ENCODE assay signal across 15 cellular contexts in genomic region chr18:74081966-74082365, GRCh38.
A peak's percentile ranks its signal among the peaks of the same experiment; 100 is the strongest.
DNase-seq lines count a peak whose midpoint lies in the region; ATAC-seq and TF ChIP-seq lines count a peak whose summit lies in the region.
"Had no signal": no experiment of that assay in that cellular context is flagged by ENCODE, and none has a peak within 500 bp of the region (broad histone marks: within the 10 kb centered on the region; RNA-seq: fewer than 3 reads in every experiment).

No MANE protein-coding gene starts in this region.

- H3K27me3 ChIP-seq in DND-41 (ENCODE audit: insufficient read depth, low read length, poor library complexity): peaks cover 4% of the 10 kb centered on the region
- no peaks in the 10 kb centered on the region for H3K27me3 ChIP-seq in Caco-2 (replicated peaks; ENCODE audit: control insufficient read depth, insufficient read depth, low read length)
- H3K27me3 ChIP-seq: colonic mucosa, sigmoid colon, thyroid gland had no signal

- H3K9ac ChIP-seq in DND-41 (ENCODE audit: low read depth, low read length): no peak overlapping the region

- no peak overlapping the region for H3K27ac ChIP-seq in DND-41 (ENCODE audit: low read length)
- H3K27ac ChIP-seq: colonic mucosa, thyroid gland had no signal

- ATAC-seq in DND-41 (ENCODE audit: insufficient read depth, low read depth) (no peak), HG02759 (IDR thresholded peaks at IDR 0.05; ENCODE audit: unreplicated experiment) (no peak)
- ATAC-seq in activated T-helper 17 cell treated with anti-CD3 and anti-CD28 coated beads, Interleukin-2, amount 50 U/mL, for 72 hours (replicated peaks): peak; percentile 9
- peak in 1 of 2 donors; percentile 2 for ATAC-seq in naive thymus-derived CD8-positive, alpha-beta T cell

- no peaks in the 10 kb centered on the region for H3K36me3 Mint-ChIP-seq in activated T-cell treated with anti-CD3 and anti-CD28 coated beads, Interleukin-2, amount 50 U/mL, for 24 hours (ENCODE audit: low read depth)
- H3K36me3 Mint-ChIP-seq in activated T-helper 17 cell treated with anti-CD3 and anti-CD28 coated beads, Interleukin-2, amount 50 U/mL, for 72 hours (ENCODE audit: low read depth): no peaks in the 10 kb centered on the region
- H3K36me3 Mint-ChIP-seq in naive thymus-derived CD8-positive, alpha-beta T cell: no peaks in the 10 kb centered on the region
- no peaks in the 10 kb centered on the region for H3K36me3 Mint-ChIP-seq in Caco-2 (ENCODE audit: insufficient read depth, unreplicated experiment)

- H3K4me2 ChIP-seq in DND-41 (ENCODE audit: insufficient read depth, low read length): no peak overlapping the region

- CTCF ChIA-PET in Caco-2 (lab: Charles Lee): interaction anchor here (1.1 to 1.4 kb wide), 3 partner anchors 19 to 260 kb away, joined by 3 to 10 read pairs (median 3); no protein-coding TSS in a partner anchor

- intact Hi-C loops in Caco-2 (cut with micrococcal nuclease; ENCODE audit: unreplicated experiment): loop anchor here (1.0 kb wide), 1 partner anchor 35 kb away; no protein-coding TSS in a partner anchor

- H4K20me1 ChIP-seq in DND-41 (ENCODE audit: insufficient read depth, low read length): no peaks in the 10 kb centered on the region

- TF ChIP-seq CTCF in DND-41 (IDR thresholded peaks at IDR 0.05; ENCODE audit: borderline replicate concordance, extremely low read depth, low read length, poor library complexity, severe bottlenecking): no peak
- no peak for TF ChIP-seq CTCF in Caco-2 (IDR thresholded peaks at IDR 0.05; ENCODE audit: insufficient read depth in 1 of 2, low read depth in 1 of 2, low read length in 1 of 2, severe bottlenecking in 1 of 2, unreplicated experiment in 1 of 2)

- no TSS peak for BruUV-seq in Caco-2 (replicated peaks; lab: Mats Ljungman, UMichigan)

- H2AFZ ChIP-seq in DND-41 (ENCODE audit: low read depth, low read length): peak overlapping the region; percentile 62; the same call in 1 of the 2 replicates

- no peaks in the 10 kb centered on the region for H3K79me2 ChIP-seq in DND-41 (ENCODE audit: insufficient read depth, low read length)

- no peaks in the 10 kb centered on the region for H3K27me3 Mint-ChIP-seq in activated T-cell treated with anti-CD3 and anti-CD28 coated beads, Interleukin-2, amount 50 U/mL, for 24 hours
- H3K27me3 Mint-ChIP-seq in activated T-helper 17 cell treated with anti-CD3 and anti-CD28 coated beads, Interleukin-2, amount 50 U/mL, for 72 hours: peaks cover 3% of the 10 kb centered on the region
- peaks cover 0 to 7% (median 0%) of the 10 kb centered on the region in 5 donors for H3K27me3 Mint-ChIP-seq in naive thymus-derived CD8-positive, alpha-beta T cell
- H3K27me3 Mint-ChIP-seq in Caco-2 (ENCODE audit: insufficient read depth, unreplicated experiment): peaks cover 11% of the 10 kb centered on the region

- no peak for DNase-seq in activated T-cell treated with anti-CD3 and anti-CD28 coated beads, Interleukin-2, amount 50 U/mL, for 24 hours
- no peak for DNase-seq in activated T-cell treated with anti-CD3 and anti-CD28 coated beads, Interleukin-2, amount 50 U/mL, for 1 hour
- no peak for DNase-seq in DND-41
- DNase-seq in naive thymus-derived CD8-positive, alpha-beta T cell: no peak
- no peak for DNase-seq in stimulated activated CD8-positive, alpha-beta memory T cell treated with anti-CD3 and anti-CD28 coated beads, Interleukin-4, amount 100 ng/mL, for 48 hours
- DNase-seq in Caco-2: no peak
- DNase-seq: GOT3, NCI-H1105, NCI-H524 treated with DMSO at 0.1 percent for 48 hours, sigmoid colon, thyroid gland had no signal

- POLR2A ChIA-PET in naive thymus-derived CD8-positive, alpha-beta T cell (lab: Charles Lee): interaction anchor here (0.6 to 1.9 kb wide), 10 partner anchors 9 to 1128 kb away, joined by 3 to 21 read pairs (median 6); partner anchors contain the start of genes CNDP2, FBXO15, TIMM21 and TSHZ1
- POLR2A ChIA-PET in Caco-2 (lab: Charles Lee): no interaction called here

- H3K9me3 Mint-ChIP-seq in activated T-cell treated with anti-CD3 and anti-CD28 coated beads, Interleukin-2, amount 50 U/mL, for 24 hours: no peaks in the 10 kb centered on the region
- H3K9me3 Mint-ChIP-seq in activated T-helper 17 cell treated with anti-CD3 and anti-CD28 coated beads, Interleukin-2, amount 50 U/mL, for 72 hours: no peaks in the 10 kb centered on the region
- H3K9me3 Mint-ChIP-seq in naive thymus-derived CD8-positive, alpha-beta T cell: no peaks in the 10 kb centered on the region
- H3K9me3 Mint-ChIP-seq in Caco-2 (ENCODE audit: unreplicated experiment): no peaks in the 10 kb centered on the region
- H3K9me3 Mint-ChIP-seq: nephron had no signal

- no peaks in the 10 kb centered on the region for H3K9me3 ChIP-seq in DND-41 (ENCODE audit: insufficient read depth, low read length, severe bottlenecking)
- no peaks in the 10 kb centered on the region for H3K9me3 ChIP-seq in Caco-2
- H3K9me3 ChIP-seq: colonic mucosa, sigmoid colon, thyroid gland had no signal

- H3K4me3 ChIP-seq in DND-41 (ENCODE audit: low read depth in 1 of 2, low read length in 2 of 2) (no peak overlapping the region), Caco-2 (ENCODE audit: low read depth, low read length) (no peak overlapping the region)
- H3K4me3 ChIP-seq: colonic mucosa, sigmoid colon, thyroid gland had no signal

- no peak overlapping the region for H3K4me3 Mint-ChIP-seq in activated T-cell treated with anti-CD3 and anti-CD28 coated beads, Interleukin-2, amount 50 U/mL, for 24 hours
- peak overlapping the region; percentile 25 for H3K4me3 Mint-ChIP-seq in activated T-helper 17 cell treated with anti-CD3 and anti-CD28 coated beads, Interleukin-2, amount 50 U/mL, for 72 hours
- peak overlapping the region in 8 of 10 donors; percentile 72 to 94 (median 88) for H3K4me3 Mint-ChIP-seq in naive thymus-derived CD8-positive, alpha-beta T cell
- H3K4me3 Mint-ChIP-seq in Caco-2 (ENCODE audit: unreplicated experiment): no peak overlapping the region
- H3K4me3 Mint-ChIP-seq: nephron had no signal

- peak overlapping the region; percentile 87 for H3K27ac Mint-ChIP-seq in activated T-cell treated with anti-CD3 and anti-CD28 coated beads, Interleukin-2, amount 50 U/mL, for 24 hours
- H3K27ac Mint-ChIP-seq in activated T-helper 17 cell treated with anti-CD3 and anti-CD28 coated beads, Interleukin-2, amount 50 U/mL, for 72 hours: no peak overlapping the region
- H3K27ac Mint-ChIP-seq in naive thymus-derived CD8-positive, alpha-beta T cell: peak overlapping the region; percentile 93 to 99 (median 98)
- H3K27ac Mint-ChIP-seq in Caco-2 (ENCODE audit: unreplicated experiment): no peak overlapping the region
- H3K27ac Mint-ChIP-seq: nephron had no signal

- H3K36me3 ChIP-seq in DND-41 (ENCODE audit: insufficient read depth, low read length) (no peaks in the 10 kb centered on the region), Caco-2 (ENCODE audit: control insufficient read depth, insufficient read depth, low read length) (no peaks in the 10 kb centered on the region)
- H3K36me3 ChIP-seq: colonic mucosa, sigmoid colon, thyroid gland had no signal

- peaks cover 21% of the 10 kb centered on the region for H3K4me1 Mint-ChIP-seq in activated T-cell treated with anti-CD3 and anti-CD28 coated beads, Interleukin-2, amount 50 U/mL, for 24 hours (ENCODE audit: low read depth)
- H3K4me1 Mint-ChIP-seq in activated T-helper 17 cell treated with anti-CD3 and anti-CD28 coated beads, Interleukin-2, amount 50 U/mL, for 72 hours: no peaks in the 10 kb centered on the region
- H3K4me1 Mint-ChIP-seq in naive thymus-derived CD8-positive, alpha-beta T cell: peaks cover 12 to 24% (median 20%) of the 10 kb centered on the region in 4 donors
- H3K4me1 Mint-ChIP-seq in Caco-2 (ENCODE audit: low read depth, unreplicated experiment): no peaks in the 10 kb centered on the region

- H3K4me1 ChIP-seq in DND-41 (ENCODE audit: insufficient read depth, low read length): peaks cover 14% of the 10 kb centered on the region
- no peaks in the 10 kb centered on the region for H3K4me1 ChIP-seq in Caco-2
- H3K4me1 ChIP-seq: colonic mucosa, thyroid gland had no signal

Comparison
In these comparisons a context has a peak if more than half of its experiments do, and no peak if none do; other contexts are left out.
1. H3K27ac Mint-ChIP-seq: peak in activated T-cell treated with anti-CD3 and anti-CD28 coated beads, Interleukin-2, amount 50 U/mL, for 24 hours (single experiment) and naive thymus-derived CD8-positive, alpha-beta T cell (10 of 10); none in activated T-helper 17 cell treated with anti-CD3 and anti-CD28 coated beads, Interleukin-2, amount 50 U/mL, for 72 hours (single experiment) and Caco-2 (single experiment).
2. H3K4me3 Mint-ChIP-seq: peak in activated T-helper 17 cell treated with anti-CD3 and anti-CD28 coated beads, Interleukin-2, amount 50 U/mL, for 72 hours (single experiment) and naive thymus-derived CD8-positive, alpha-beta T cell (8 of 10); none in activated T-cell treated with anti-CD3 and anti-CD28 coated beads, Interleukin-2, amount 50 U/mL, for 24 hours (single experiment) and Caco-2 (single experiment).